In the genomic region with DNA sequence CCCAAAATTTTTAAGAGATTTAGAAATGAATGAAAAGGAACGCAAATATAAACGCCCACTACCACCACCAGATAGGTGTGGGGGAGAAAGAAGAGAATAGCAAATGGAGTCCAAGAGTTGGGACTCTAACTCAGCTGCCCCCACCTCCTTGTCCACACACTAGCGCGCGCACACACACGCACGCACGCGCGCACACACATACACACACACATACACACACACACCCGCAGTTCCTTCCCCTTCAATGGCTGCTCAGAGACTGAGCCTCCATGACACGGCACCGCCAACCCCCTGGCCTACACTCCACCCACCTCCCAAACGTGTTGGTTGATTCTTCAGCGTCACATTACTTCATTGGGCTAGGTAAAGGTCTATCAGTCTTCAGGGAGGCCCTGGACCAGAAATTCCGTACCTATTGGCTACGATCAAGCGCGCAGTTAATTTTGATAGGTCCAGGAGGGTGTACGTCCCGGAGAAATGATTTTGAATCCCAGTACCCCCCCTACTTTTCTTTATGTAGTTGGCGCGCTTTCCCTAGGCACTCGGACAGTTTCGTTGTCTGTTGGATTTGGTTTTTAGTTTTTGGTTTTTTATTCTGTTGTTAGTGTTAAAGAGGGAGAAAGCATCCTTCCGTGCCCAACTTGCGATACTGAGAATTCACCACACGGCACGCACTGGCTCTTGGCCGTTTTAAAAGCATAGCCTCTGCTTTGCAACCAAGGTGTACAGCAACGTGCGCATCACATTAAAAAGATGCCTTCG, we compare ENCODE assay signal across 8 cellular contexts. TPM values are rescaled to one million over a fixed set of nuclear protein-coding genes. Genes with fewer than 3 reads are reported as not detected.
DNase-seq lines count a peak whose midpoint lies in the region; ATAC-seq and TF ChIP-seq lines count a peak whose summit lies in the region.

A gene (minus strand): TSS at position 261 of the 762 bp plus-strand sequence. CDS start 326 bp downstream, outside the sequence.

- DNase-seq in DMS53 (lab: John Stamatoyannopoulos, UW) (peak; percentile 99), KBM-7 (peak; percentile 100), PC-9 (peak; percentile 93 to 99), epithelial cell of proximal tubule (ENCODE audit: low read depth) (peak; percentile 98), mucosa of gallbladder (ENCODE audit: low spot score) (peak; percentile 97)
- peak; percentile 89 for DNase-seq in activated T-cell treated with anti-CD3 and anti-CD28 coated beads, Interleukin-2, amount 50 U/mL, for 1 hour
- DNase-seq in stimulated activated CD8-positive, alpha-beta memory T cell treated with anti-CD3 and anti-CD28 coated beads, Interleukin-4, amount 100 ng/mL, for 4 hours (ENCODE audit: low read depth in 2 of 2, low spot score in 1 of 2) = peak; percentile 81 to 83

- peak; percentile 80 for ATAC-seq in GM21717 (IDR thresholded peaks at IDR 0.05; ENCODE audit: unreplicated experiment)

- peaks cover 30% of the 10 kb centered on the region for H3F3A ChIP-seq in PC-9 (ENCODE audit: insufficient read depth, low read depth)

- H2AFZ ChIP-seq in PC-9 = peak within 1 kb of the TSS; percentile 87

- H3K4me1 ChIP-seq in PC-9 (replicated peaks; ENCODE audit: insufficient read depth) = peaks cover 25% of the 10 kb centered on the region

- H3K4me3 ChIP-seq in PC-9 = peak within 1 kb of the TSS; percentile 92
- H3K4me3 ChIP-seq in epithelial cell of proximal tubule (ENCODE audit: low read depth, low read length) = peak within 1 kb of the TSS; percentile 76

- TF ChIP-seq CTCF in PC-9 (conservative IDR thresholded peaks at IDR 0.05) (no peak), epithelial cell of proximal tubule (conservative IDR thresholded peaks at IDR 0.05; ENCODE audit: low read depth, low read length) (peak; percentile 8)

- in situ Hi-C loops in KBM-7 (cut with MboI; ENCODE audit: low pct_unique_long_range_greater_than_20kb, low sequenced_read_pairs) = no loop called here

- H3K27ac ChIP-seq in PC-9 = peak within 1 kb of the TSS; percentile 82

- BruUV-seq in PC-9 (replicated peaks; lab: Mats Ljungman, UMichigan) = no TSS peak

- H3K27me3 ChIP-seq in PC-9 (ENCODE audit: insufficient read depth, low read depth) = no peaks in the 10 kb centered on the region

- H3K4me2 ChIP-seq in PC-9 = peak within 1 kb of the TSS; percentile 87

- POLR2A ChIA-PET in PC-9 (lab: Charles Lee; ENCODE audit: unreplicated experiment) = interaction anchor here (0.6 to 0.7 kb wide), 2 partner anchors 173 to 367 kb away, joined by 5 read pairs; no protein-coding TSS in a partner anchor

- CTCF ChIA-PET in PC-9 (lab: Charles Lee) = no interaction called here

- no peaks in the 10 kb centered on the region for H3K9me2 ChIP-seq in PC-9 (ENCODE audit: insufficient read depth)

- H3K79me2 ChIP-seq in PC-9 (ENCODE audit: low read depth) = peaks cover 46% of the 10 kb centered on the region

- H3K36me3 ChIP-seq in PC-9 (ENCODE audit: low read depth) = no peaks in the 10 kb centered on the region

- H4K20me1 ChIP-seq in PC-9 (ENCODE audit: insufficient read depth) = no peaks in the 10 kb centered on the region; the same call in 1 of the 2 replicates

- intact Hi-C loops in PC-9 (cut with micrococcal nuclease; ENCODE audit: unreplicated experiment) = no loop called here

- no peaks in the 10 kb centered on the region for H3K9me3 ChIP-seq in PC-9 (ENCODE audit: insufficient read depth, low read depth)

RNA-seq across cellular contexts. Expression of the gene that starts here (rescaled TPM):
- total RNA-seq in PC-9 (2021) = 63.3 and 63.5 TPM in 2 replicates
- total RNA-seq in epithelial cell of proximal tubule = 42.2 and 55.3 TPM in 2 replicates
- 20.8 TPM for total RNA-seq in mucosa of gallbladder

Comparison
In these comparisons a context has a peak if more than half of its experiments do, and no peak if none do; other contexts are left out.
1. Peak in every context shown above with its lines: DNase-seq, ATAC-seq, H3K4me3 ChIP-seq and H3K27ac ChIP-seq.